Comparison of ENCODE assay signal across 1 cellular context in genomic region chr16:11667824-11668589, GRCh38.
TF ChIP-seq lines count a peak whose summit lies in the region.

Gene SNN (plus strand): TSS chr16:11668455. CDS start chr16:11676060, 7,605 bp downstream.

TF ChIP-seq in HepG2, 621 proteins besides CTCF, POLR2A, EP300 and RAD21 (continued from another document and continues in another):
- peak; percentile 62 for TF ChIP-seq ZNF407 (CRISPR knock-in tag; IDR thresholded peaks at IDR 0.05; ENCODE audit: not compliant biosample characterization)
- TF ChIP-seq ZNF280B (CRISPR knock-in tag; IDR thresholded peaks at IDR 0.05; ENCODE audit: borderline replicate concordance): peak; percentile 77
- peak; percentile 48; the same call in 1 of the 2 replicates for TF ChIP-seq ZNF891 (CRISPR knock-in tag; IDR thresholded peaks at IDR 0.05)
- no peak for TF ChIP-seq EHMT2 (IDR thresholded peaks at IDR 0.05; ENCODE audit: borderline replicate concordance, low read depth, low read length)
- TF ChIP-seq E2F1 (CRISPR knock-in tag; IDR thresholded peaks at IDR 0.05): no peak
- 0 out of 2 replicates have a peak, but pooled peaks have one; percentile 18 for TF ChIP-seq ZSCAN9 (CRISPR knock-in tag; IDR thresholded peaks at IDR 0.05; ENCODE audit: borderline replicate concordance)
- TF ChIP-seq CAMTA2 (CRISPR knock-in tag; IDR thresholded peaks at IDR 0.05; ENCODE audit: borderline replicate concordance): 0 out of 2 replicates have a peak, but pooled peaks have one; percentile 47
- TF ChIP-seq TSC22D2 (CRISPR knock-in tag; IDR thresholded peaks at IDR 0.05; ENCODE audit: borderline replicate concordance): no peak
- peak; percentile 56; the same call in 1 of the 2 replicates for TF ChIP-seq ZNF788 (CRISPR knock-in tag; IDR thresholded peaks at IDR 0.05; ENCODE audit: borderline replicate concordance)
- TF ChIP-seq ISX (CRISPR knock-in tag; conservative IDR thresholded peaks at IDR 0.05): no peak
- TF ChIP-seq ZIK1 (CRISPR knock-in tag; IDR thresholded peaks at IDR 0.05; ENCODE audit: borderline replicate concordance, low read depth): peak; percentile 64; the same call in 1 of the 2 replicates
- TF ChIP-seq SP2 (CRISPR knock-in tag; IDR thresholded peaks at IDR 0.05): peak; percentile 37; the same call in 1 of the 2 replicates
- TF ChIP-seq ARNTL (CRISPR knock-in tag; IDR thresholded peaks at IDR 0.05): peak; percentile 91
- no peak for TF ChIP-seq THAP7 (CRISPR knock-in tag; IDR thresholded peaks at IDR 0.05)
- TF ChIP-seq NFIC (IDR thresholded peaks at IDR 0.05; ENCODE audit: low read length): no peak
- TF ChIP-seq ZNF510 (CRISPR knock-in tag; IDR thresholded peaks at IDR 0.05; ENCODE audit: low read depth): no peak
- TF ChIP-seq BCL6 (CRISPR knock-in tag; IDR thresholded peaks at IDR 0.05): 0 out of 2 replicates have a peak, but pooled peaks have one; percentile 21
- TF ChIP-seq GABPB1 (CRISPR knock-in tag; IDR thresholded peaks at IDR 0.05): peak; percentile 45; the same call in 1 of the 2 replicates
- TF ChIP-seq ZNF34 (CRISPR knock-in tag; IDR thresholded peaks at IDR 0.05; ENCODE audit: borderline replicate concordance): 0 out of 2 replicates have a peak, but pooled peaks have one; percentile 18
- 0 out of 2 replicates have a peak, but pooled peaks have one; percentile 48 for TF ChIP-seq YEATS4 (CRISPR knock-in tag; IDR thresholded peaks at IDR 0.05; ENCODE audit: borderline replicate concordance)
- TF ChIP-seq NR0B2 (CRISPR knock-in tag; IDR thresholded peaks at IDR 0.05): peak; percentile 45; the same call in 1 of the 2 replicates
- 0 out of 2 replicates have a peak, but pooled peaks have one; percentile 39 for TF ChIP-seq HES4 (CRISPR knock-in tag; IDR thresholded peaks at IDR 0.05; ENCODE audit: borderline replicate concordance)
- TF ChIP-seq ZSCAN29 (CRISPR knock-in tag; conservative IDR thresholded peaks at IDR 0.05): 0 out of 2 replicates have a peak, but pooled peaks have one; percentile 22
- peak; percentile 63; the same call in 1 of the 2 replicates for TF ChIP-seq ZBTB7A (CRISPR knock-in tag; IDR thresholded peaks at IDR 0.05)
- no peak for TF ChIP-seq ERF (CRISPR knock-in tag; IDR thresholded peaks at IDR 0.05)
- TF ChIP-seq CBX5 (CRISPR knock-in tag; IDR thresholded peaks at IDR 0.05; ENCODE audit: borderline replicate concordance): peak; percentile 23; the same call in 1 of the 2 replicates
- no peak for TF ChIP-seq GABPA (IDR thresholded peaks at IDR 0.05; ENCODE audit: low read depth, low read length)
- TF ChIP-seq GABPA (CRISPR knock-in tag; IDR thresholded peaks at IDR 0.05; ENCODE audit: low read depth): no peak
- TF ChIP-seq NFATC3 (CRISPR knock-in tag; IDR thresholded peaks at IDR 0.05): no peak
- TF ChIP-seq RERE (CRISPR knock-in tag; IDR thresholded peaks at IDR 0.05; ENCODE audit: low read depth): no peak
- TF ChIP-seq ZNF143 (CRISPR knock-in tag; IDR thresholded peaks at IDR 0.05): no peak
- no peak for TF ChIP-seq ZNF530 (CRISPR knock-in tag; IDR thresholded peaks at IDR 0.05; ENCODE audit: low read depth)
- TF ChIP-seq FIP1L1 (IDR thresholded peaks at IDR 0.05; ENCODE audit: borderline replicate concordance, insufficient read depth, low read depth, low read length): no peak
- no peak for TF ChIP-seq RFX5 (IDR thresholded peaks at IDR 0.05; ENCODE audit: low read depth, low read length)
- TF ChIP-seq ZNF263 (CRISPR knock-in tag; IDR thresholded peaks at IDR 0.05): peak; percentile 57; the same call in 1 of the 2 replicates
- TF ChIP-seq BRCA1 (CRISPR knock-in tag; IDR thresholded peaks at IDR 0.05): no peak
- TF ChIP-seq MXD1 (CRISPR knock-in tag; IDR thresholded peaks at IDR 0.05): peak; percentile 72; the same call in 1 of the 2 replicates
- TF ChIP-seq ZNF335 (CRISPR knock-in tag; IDR thresholded peaks at IDR 0.05): peak; percentile 84; the same call in 1 of the 2 replicates
- no peak for TF ChIP-seq ARNT2 (CRISPR knock-in tag; IDR thresholded peaks at IDR 0.05; ENCODE audit: low read depth)
- 0 out of 2 replicates have a peak, but pooled peaks have one; percentile 22 for TF ChIP-seq ZNF770 (CRISPR knock-in tag; IDR thresholded peaks at IDR 0.05)
